Comparison of ENCODE assay signal across 6 cellular contexts in the genomic region with DNA sequence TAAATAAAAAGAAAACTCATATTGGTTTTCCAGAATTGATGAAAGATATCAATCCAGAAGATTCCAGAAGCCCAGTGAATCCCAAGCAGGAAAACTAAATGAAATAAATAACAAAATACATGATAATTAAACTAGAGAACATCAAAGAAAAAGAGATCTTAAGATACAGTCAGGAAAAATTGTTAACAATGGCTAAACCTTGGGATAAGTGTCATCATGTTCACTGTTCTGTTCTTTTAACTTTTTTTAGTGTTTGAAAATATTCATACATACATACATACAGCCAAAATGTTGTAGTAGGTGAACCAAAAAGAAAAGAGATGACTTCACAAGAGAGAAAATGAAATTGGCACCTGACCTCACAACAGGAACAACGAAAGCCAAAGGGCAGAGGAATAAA.
"Had no signal": no experiment of that assay in that cellular context is flagged by ENCODE, and none has a peak within 500 bp of the region (broad histone marks: within the 10 kb centered on the region; RNA-seq: fewer than 3 reads in every experiment).

No MANE protein-coding gene starts in this region.

- H3K4me3 Mint-ChIP-seq: IgD-negative memory B cell had no signal

- ATAC-seq: HepG2, K562 had no signal

- H3K27me3 Mint-ChIP-seq: IgD-negative memory B cell had no signal

- H3K36me3 Mint-ChIP-seq: IgD-negative memory B cell had no signal

- DNase-seq: IMR-90, KBM-7, KG1 had no signal

- H3K4me1 Mint-ChIP-seq: IgD-negative memory B cell had no signal

- H3K27ac Mint-ChIP-seq: IgD-negative memory B cell had no signal
